Comparison of ENCODE assay signal across 1 cellular context in genomic region chr6:30717129-30717844, GRCh38.
A peak's percentile ranks its signal among the peaks of the same experiment; 100 is the strongest.
TF ChIP-seq lines count a peak whose summit lies in the region.

Gene MDC1 (minus strand): TSS chr6:30717281. CDS start chr6:30715175, 2,106 bp downstream.

TF ChIP-seq in HepG2, 621 proteins besides CTCF, POLR2A, EP300 and RAD21 (continued from another document and continues in another):
- TF ChIP-seq RNF219 (CRISPR knock-in tag; IDR thresholded peaks at IDR 0.05) (no peak), NPAS2 (CRISPR knock-in tag; IDR thresholded peaks at IDR 0.05; ENCODE audit: borderline replicate concordance) (no peak), ZNF430 (CRISPR knock-in tag; IDR thresholded peaks at IDR 0.05) (peak; percentile 95), SNAPC4 (CRISPR knock-in tag; IDR thresholded peaks at IDR 0.05) (no peak), ZNF33B (CRISPR knock-in tag; IDR thresholded peaks at IDR 0.05) (peak; percentile 20), FOXO4 (CRISPR knock-in tag; conservative IDR thresholded peaks at IDR 0.05) (no peak), ZNF326 (CRISPR knock-in tag; IDR thresholded peaks at IDR 0.05; ENCODE audit: borderline replicate concordance) (no peak), TRAFD1 (CRISPR knock-in tag; IDR thresholded peaks at IDR 0.05; ENCODE audit: borderline replicate concordance) (no peak; the same call in 1 of the 2 replicates), ZNF557 (CRISPR knock-in tag; IDR thresholded peaks at IDR 0.05) (peak; percentile 93), ZNF280B (CRISPR knock-in tag; IDR thresholded peaks at IDR 0.05; ENCODE audit: borderline replicate concordance) (peak; percentile 46; the same call in 1 of the 2 replicates), ZNF280D (CRISPR knock-in tag; IDR thresholded peaks at IDR 0.05) (peak; percentile 87), ZSCAN9 (CRISPR knock-in tag; IDR thresholded peaks at IDR 0.05; ENCODE audit: borderline replicate concordance) (peak; percentile 97), MATR3 (CRISPR knock-in tag; IDR thresholded peaks at IDR 0.05) (no peak), CHD2 (IDR thresholded peaks at IDR 0.05; ENCODE audit: low read depth, low read length) (peak; percentile 78), MED13 (CRISPR knock-in tag; IDR thresholded peaks at IDR 0.05) (no peak; the same call in 1 of the 2 replicates), ZNF230 (CRISPR knock-in tag; IDR thresholded peaks at IDR 0.05) (peak; percentile 91), RBFOX2 (IDR thresholded peaks at IDR 0.05; ENCODE audit: low read depth, low read length) (peak; percentile 82; the same call in 1 of the 2 replicates), ZNF660 (CRISPR knock-in tag; IDR thresholded peaks at IDR 0.05; ENCODE audit: borderline replicate concordance, low read depth) (0 out of 2 replicates have a peak, but pooled peaks have one; percentile 11), SOX6 (IDR thresholded peaks at IDR 0.05) (no peak), SOX6 (CRISPR knock-in tag; IDR thresholded peaks at IDR 0.05) (peak; percentile 85), ZNF891 (CRISPR knock-in tag; IDR thresholded peaks at IDR 0.05) (0 out of 2 replicates have a peak, but pooled peaks have one; percentile 61), ASH2L (IDR thresholded peaks at IDR 0.05; ENCODE audit: insufficient read length, low read depth, low read length) (peak; percentile 92), SPEN (CRISPR knock-in tag; IDR thresholded peaks at IDR 0.05; ENCODE audit: low read depth) (peak; percentile 99), ZNF567 (CRISPR knock-in tag; IDR thresholded peaks at IDR 0.05; ENCODE audit: borderline replicate concordance) (peak; percentile 94; the same call in 1 of the 2 replicates), ZNF235 (CRISPR knock-in tag; IDR thresholded peaks at IDR 0.05; ENCODE audit: borderline replicate concordance) (no peak), ZNF639 (CRISPR knock-in tag; conservative IDR thresholded peaks at IDR 0.05) (peak; percentile 96), NR2F1 (CRISPR knock-in tag; IDR thresholded peaks at IDR 0.05) (0 out of 4 replicates have a peak, but pooled peaks have one; percentile 6 to 21), GPBP1L1 (CRISPR knock-in tag; IDR thresholded peaks at IDR 0.05) (no peak)
- TF ChIP-seq, protein P1, sequence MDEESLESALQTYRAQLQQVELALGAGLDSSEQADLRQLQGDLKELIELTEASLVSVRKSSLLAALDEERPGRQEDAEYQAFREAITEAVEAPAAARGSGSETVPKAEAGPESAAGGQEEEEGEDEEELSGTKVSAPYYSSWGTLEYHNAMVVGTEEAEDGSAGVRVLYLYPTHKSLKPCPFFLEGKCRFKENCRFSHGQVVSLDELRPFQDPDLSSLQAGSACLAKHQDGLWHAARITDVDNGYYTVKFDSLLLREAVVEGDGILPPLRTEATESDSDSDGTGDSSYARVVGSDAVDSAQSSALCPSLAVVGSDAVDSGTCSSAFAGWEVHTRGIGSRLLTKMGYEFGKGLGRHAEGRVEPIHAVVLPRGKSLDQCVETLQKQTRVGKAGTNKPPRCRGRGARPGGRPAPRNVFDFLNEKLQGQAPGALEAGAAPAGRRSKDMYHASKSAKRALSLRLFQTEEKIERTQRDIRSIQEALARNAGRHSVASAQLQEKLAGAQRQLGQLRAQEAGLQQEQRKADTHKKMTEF (CRISPR knock-in tag; IDR thresholded peaks at IDR 0.05) = peak; percentile 98
- TF ChIP-seq, protein P2, sequence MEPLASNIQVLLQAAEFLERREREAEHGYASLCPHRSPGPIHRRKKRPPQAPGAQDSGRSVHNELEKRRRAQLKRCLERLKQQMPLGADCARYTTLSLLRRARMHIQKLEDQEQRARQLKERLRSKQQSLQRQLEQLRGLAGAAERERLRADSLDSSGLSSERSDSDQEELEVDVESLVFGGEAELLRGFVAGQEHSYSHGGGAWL (CRISPR knock-in tag; IDR thresholded peaks at IDR 0.05) = peak; percentile 90
- TF ChIP-seq, protein P3, sequence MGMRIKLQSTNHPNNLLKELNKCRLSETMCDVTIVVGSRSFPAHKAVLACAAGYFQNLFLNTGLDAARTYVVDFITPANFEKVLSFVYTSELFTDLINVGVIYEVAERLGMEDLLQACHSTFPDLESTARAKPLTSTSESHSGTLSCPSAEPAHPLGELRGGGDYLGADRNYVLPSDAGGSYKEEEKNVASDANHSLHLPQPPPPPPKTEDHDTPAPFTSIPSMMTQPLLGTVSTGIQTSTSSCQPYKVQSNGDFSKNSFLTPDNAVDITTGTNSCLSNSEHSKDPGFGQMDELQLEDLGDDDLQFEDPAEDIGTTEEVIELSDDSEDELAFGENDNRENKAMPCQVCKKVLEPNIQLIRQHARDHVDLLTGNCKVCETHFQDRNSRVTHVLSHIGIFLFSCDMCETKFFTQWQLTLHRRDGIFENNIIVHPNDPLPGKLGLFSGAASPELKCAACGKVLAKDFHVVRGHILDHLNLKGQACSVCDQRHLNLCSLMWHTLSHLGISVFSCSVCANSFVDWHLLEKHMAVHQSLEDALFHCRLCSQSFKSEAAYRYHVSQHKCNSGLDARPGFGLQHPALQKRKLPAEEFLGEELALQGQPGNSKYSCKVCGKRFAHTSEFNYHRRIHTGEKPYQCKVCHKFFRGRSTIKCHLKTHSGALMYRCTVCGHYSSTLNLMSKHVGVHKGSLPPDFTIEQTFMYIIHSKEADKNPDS (CRISPR knock-in tag; IDR thresholded peaks at IDR 0.05) = 0 out of 2 replicates have a peak, but pooled peaks have one; percentile 39
